In genomic region chr5:119022017-119022745, GRCh38 we compare ENCODE assay signal across 8 cellular contexts. TPM values are rescaled to one million over a fixed set of nuclear protein-coding genes. Genes with fewer than 3 reads are reported as not detected.
DNase-seq lines count a peak whose midpoint lies in the region; ATAC-seq and TF ChIP-seq lines count a peak whose summit lies in the region.

No MANE protein-coding gene starts in this region.

- peak; percentile 63 for TF ChIP-seq CTCF in MM.1S (IDR thresholded peaks at IDR 0.05; ENCODE audit: low read length)
- peak; percentile 31 for TF ChIP-seq CTCF in liver (IDR thresholded peaks at IDR 0.05; ENCODE audit: low read depth, low read length, missing input control)

- H3K27ac Mint-ChIP-seq in activated T-cell treated with anti-CD3 and anti-CD28 coated beads, Interleukin-2, amount 50 U/mL, for 72 hours, result no peak overlapping the region

- H3K4me2 ChIP-seq in MM.1S (ENCODE audit: low read depth, low read length), result no peak overlapping the region

- H3K9ac ChIP-seq in MM.1S (ENCODE audit: low read length), result no peak overlapping the region
- H3K9ac ChIP-seq in liver (ENCODE audit: low read depth in 1 of 2, low read length in 2 of 2), result no peak overlapping the region

- H3K27me3 Mint-ChIP-seq in activated T-cell treated with anti-CD3 and anti-CD28 coated beads, Interleukin-2, amount 50 U/mL, for 72 hours (ENCODE audit: low read depth), result no peaks in the 10 kb centered on the region

- no peak overlapping the region for H2AFZ ChIP-seq in MM.1S (ENCODE audit: low read length)

- 63% methylated on average over 5 of the region's 5 CpGs for WGBS in liver

- H3K4me3 ChIP-seq in MM.1S (ENCODE audit: low read length) (no peak overlapping the region), liver (ENCODE audit: low read depth in 1 of 3, low read length in 3 of 3) (no peak overlapping the region)

- TF ChIP-seq RAD21 in liver (IDR thresholded peaks at IDR 0.05), result peak; percentile 91

- no peaks in the 10 kb centered on the region for H3K27me3 ChIP-seq in MM.1S (replicated peaks; ENCODE audit: insufficient read depth, low read length)
- no peaks in the 10 kb centered on the region for H3K27me3 ChIP-seq in liver (ENCODE audit: control insufficient read depth in 4 of 4, insufficient read depth in 4 of 4, low read length in 3 of 4)

- peaks cover 10% of the 10 kb centered on the region for H3K4me1 Mint-ChIP-seq in activated T-cell treated with anti-CD3 and anti-CD28 coated beads, Interleukin-2, amount 50 U/mL, for 72 hours (ENCODE audit: low read depth)

- peak; percentile 48 to 51 for ATAC-seq in activated T-cell treated with anti-CD3 and anti-CD28 coated beads, Interleukin-2, amount 50 U/mL, for 72 hours (replicated peaks in 1 of 2)

- H3K4me1 ChIP-seq in MM.1S (ENCODE audit: low read length) (no peaks in the 10 kb centered on the region), liver (ENCODE audit: control insufficient read depth in 4 of 4, insufficient read depth in 4 of 4, low read length in 3 of 4) (no peaks in the 10 kb centered on the region)

- DNase-seq in activated T-cell treated with anti-CD3 and anti-CD28 coated beads, Interleukin-2, amount 50 U/mL, for 72 hours, result no peak
- DNase-seq in activated T-cell treated with anti-CD3 and anti-CD28 coated beads for 4 hours (no peak), H4 (ENCODE audit: low spot score) (peak; percentile 47), MM.1S (peak; percentile 43), astrocyte of the hippocampus (ENCODE audit: low read depth, low spot score) (peak; percentile 54), NCI-H1105 treated with DMSO at 0.1 percent for 48 hours (lab: John Stamatoyannopoulos, UW) (no peak)
- DNase-seq in stimulated activated CD4-positive, alpha-beta T cell treated with anti-CD3 and anti-CD28 coated beads, Interleukin-2, amount 100 ng/mL, for 48 hours, result no peak

- H4K20me1 ChIP-seq in MM.1S (ENCODE audit: insufficient read depth, low read length), result no peaks in the 10 kb centered on the region

- no peaks in the 10 kb centered on the region for H3K9me2 ChIP-seq in MM.1S (replicated peaks; ENCODE audit: insufficient read depth, low read length)

- H3K27ac ChIP-seq in MM.1S (ENCODE audit: low read length) (no peak overlapping the region), liver (ENCODE audit: low read depth in 1 of 2, low read length in 2 of 2) (no peak overlapping the region)

- H3K36me3 ChIP-seq in MM.1S (replicated peaks; ENCODE audit: insufficient read depth, low read length) (no peaks in the 10 kb centered on the region), liver (ENCODE audit: control insufficient read depth in 4 of 4, insufficient read depth in 3 of 4, low read depth in 1 of 4, low read length in 3 of 4) (no peaks in the 10 kb centered on the region)

- H3K9me3 ChIP-seq in MM.1S (replicated peaks; ENCODE audit: insufficient read depth, low read length) (no peaks in the 10 kb centered on the region), liver (ENCODE audit: control insufficient read depth in 4 of 4, low read length in 3 of 4) (no peaks in the 10 kb centered on the region)

- H3K4me3 Mint-ChIP-seq in activated T-cell treated with anti-CD3 and anti-CD28 coated beads, Interleukin-2, amount 50 U/mL, for 72 hours, result no peak overlapping the region

- H3K79me2 ChIP-seq in MM.1S (ENCODE audit: low read length), result no peaks in the 10 kb centered on the region

- no peaks in the 10 kb centered on the region for H3F3A ChIP-seq in MM.1S (ENCODE audit: insufficient read depth, low read length)

- H3K9me3 Mint-ChIP-seq in activated T-cell treated with anti-CD3 and anti-CD28 coated beads, Interleukin-2, amount 50 U/mL, for 72 hours, result peaks cover 2 to 6% of the 10 kb centered on the region in 2 donors

- H3K36me3 Mint-ChIP-seq in activated T-cell treated with anti-CD3 and anti-CD28 coated beads, Interleukin-2, amount 50 U/mL, for 72 hours (ENCODE audit: insufficient read depth in 2 of 2), result peaks cover 2 to 4% of the 10 kb centered on the region in 2 donors

TF ChIP-seq in liver, 16 proteins besides CTCF, POLR2A, EP300 and RAD21:
- TF ChIP-seq REST (IDR thresholded peaks at IDR 0.05) (no peak), TAF1 (conservative IDR thresholded peaks at IDR 0.05) (no peak), RXRA (IDR thresholded peaks at IDR 0.05) (no peak), YY1 (IDR thresholded peaks at IDR 0.05) (no peak), JUND (IDR thresholded peaks at IDR 0.05) (no peak), FOXA2 (IDR thresholded peaks at IDR 0.05) (no peak), EGR1 (IDR thresholded peaks at IDR 0.05; ENCODE audit: low read depth in 2 of 2) (no peak), MAX (IDR thresholded peaks at IDR 0.05) (no peak)
TF ChIP-seq in liver: peak in this region for 0.

RNA-seq across cellular contexts. Expression of gene DTWD2, which starts 33.8 kb away (rescaled TPM):
- 1 to 10 TPM; 2.3 to 3.2 TPM for total RNA-seq in activated T-cell treated with anti-CD3 and anti-CD28 coated beads, Interleukin-2, amount 50 U/mL, for 72 hours
- 7.7 and 8.7 TPM in 2 replicates for total RNA-seq in H4 (2014; rRNA removed; shearing (Covaris generic))
- total RNA-seq in liver, result 10 to 100 TPM in 1 of 2 donors, 1 to 10 TPM in 1; 5.6 to 10.7 TPM
- 1 to 10 TPM; 2.3 to 3.0 TPM for polyA plus RNA-seq in liver

RNA-seq across cellular contexts. Expression of gene DMXL1, which starts 48.7 kb away (rescaled TPM):
- 10 to 100 TPM; 34.8 to 43.6 TPM for total RNA-seq in activated T-cell treated with anti-CD3 and anti-CD28 coated beads, Interleukin-2, amount 50 U/mL, for 72 hours
- 11.1 and 15.7 TPM in 2 replicates for total RNA-seq in H4 (2014; rRNA removed; shearing (Covaris generic))
- 10 to 100 TPM; 36.7 to 38.1 TPM for total RNA-seq in liver
- 10 to 100 TPM in 1 of 2 donors, 1 to 10 TPM in 1; 4.3 to 13.5 TPM for polyA plus RNA-seq in liver

Comparison
In these comparisons a context has a peak if more than half of its experiments do, and no peak if none do; other contexts are left out.
1. DNase-seq: peak in H4 (single experiment), MM.1S (single experiment) and astrocyte of the hippocampus (single experiment); none in activated T-cell treated with anti-CD3 and anti-CD28 coated beads, Interleukin-2, amount 50 U/mL, for 72 hours (0 of 2), activated T-cell treated with anti-CD3 and anti-CD28 coated beads for 4 hours (single experiment), NCI-H1105 treated with DMSO at 0.1 percent for 48 hours (single experiment) and stimulated activated CD4-positive, alpha-beta T cell treated with anti-CD3 and anti-CD28 coated beads, Interleukin-2, amount 100 ng/mL, for 48 hours (0 of 2).